In the genomic region with DNA sequence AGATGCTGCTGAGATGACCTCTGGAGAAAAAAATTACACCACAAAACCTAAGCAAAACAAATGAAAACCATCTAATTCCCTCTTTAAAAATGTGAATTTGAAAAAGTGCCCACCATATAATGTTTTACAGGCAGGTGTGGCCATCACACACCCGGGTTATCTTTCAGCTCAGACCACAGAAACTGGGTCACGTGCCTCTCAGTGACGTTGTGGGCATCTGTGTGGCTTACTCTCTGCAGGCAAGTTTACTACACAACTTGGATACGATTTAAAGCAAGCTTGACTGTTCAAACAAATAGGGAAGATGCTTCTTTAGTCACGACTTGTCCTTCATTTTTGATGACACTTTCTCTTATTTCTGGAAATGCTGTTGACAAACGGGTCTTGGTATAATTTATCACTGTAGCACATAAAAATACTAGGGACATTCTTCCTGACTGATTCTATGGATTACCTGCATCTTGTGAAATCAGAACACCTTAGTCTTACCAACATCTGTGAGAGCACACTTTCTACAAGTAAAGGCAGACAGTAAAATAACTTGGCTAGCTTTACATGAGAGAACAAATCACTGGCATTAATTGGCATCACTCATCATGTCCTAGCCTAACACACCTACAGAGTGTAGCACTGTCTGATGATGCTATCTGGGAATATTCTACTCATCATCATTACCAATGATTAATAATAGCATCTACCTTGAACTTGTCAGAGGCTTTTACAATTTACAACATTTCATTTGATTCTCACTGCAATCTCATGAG, we compare ENCODE assay signal across 9 cellular contexts.
DNase-seq lines count a peak whose midpoint lies in the region; ATAC-seq lines count a peak whose summit lies in the region.
"Had no signal": no experiment of that assay in that cellular context is flagged by ENCODE, and none has a peak within 500 bp of the region (broad histone marks: within the 10 kb centered on the region; RNA-seq: fewer than 3 reads in every experiment).

No MANE protein-coding gene starts in this region.

- no peaks in the 10 kb centered on the region for H3K27me3 Mint-ChIP-seq in stimulated activated naive B cell treated with anti-CD40 and anti-IgM and Interleukin-4, amounts not matched to agents 10 μg/mL and 1 μg/mL and 100 μg/mL, for 72 hours

- H3K36me3 Mint-ChIP-seq in activated naive CD4-positive, alpha-beta T cell treated with anti-CD3 and anti-CD28 coated beads, Interleukin-2, amount 50 U/mL, for 72 hours: peaks cover 0 to 7% of the 10 kb centered on the region in 2 donors
- H3K36me3 Mint-ChIP-seq in stimulated activated naive B cell treated with anti-CD40 and anti-IgM and Interleukin-4, amounts not matched to agents 10 μg/mL and 1 μg/mL and 100 μg/mL, for 72 hours: no peaks in the 10 kb centered on the region

- intact Hi-C loops in head of caudate nucleus (cut with DNase I): no loop called here

- H3K4me3 Mint-ChIP-seq in stimulated activated naive B cell treated with anti-CD40 and anti-IgM and Interleukin-4, amounts not matched to agents 10 μg/mL and 1 μg/mL and 100 μg/mL, for 72 hours: no peak overlapping the region

- H3K4me1 Mint-ChIP-seq in stimulated activated naive B cell treated with anti-CD40 and anti-IgM and Interleukin-4, amounts not matched to agents 10 μg/mL and 1 μg/mL and 100 μg/mL, for 72 hours: no peaks in the 10 kb centered on the region

- peak; percentile 39 for DNase-seq in H4 (ENCODE audit: low spot score)
- peak; percentile 21 for DNase-seq in NCI-H2107 (lab: John Stamatoyannopoulos, UW)
- peak in 1 of 2 donors; percentile 20 for DNase-seq in activated naive CD4-positive, alpha-beta T cell treated with anti-CD3 and anti-CD28 coated beads, Interleukin-2, amount 50 U/mL, for 72 hours (ENCODE audit: low spot score in 2 of 2)
- DNase-seq in stimulated activated naive B cell treated with anti-CD40 and anti-IgM and Interleukin-4, amounts not matched to agents 10 μg/mL and 1 μg/mL and 100 μg/mL, for 72 hours: no peak
- no peak for DNase-seq in retina
- no peak for DNase-seq in head of caudate nucleus
- DNase-seq in NCI-H2196 (lab: John Stamatoyannopoulos, UW; ENCODE audit: unreplicated experiment): no peak
- DNase-seq: right lobe of liver had no signal

- peaks cover 0 to 4% of the 10 kb centered on the region in 2 donors for H3K9me3 Mint-ChIP-seq in activated naive CD4-positive, alpha-beta T cell treated with anti-CD3 and anti-CD28 coated beads, Interleukin-2, amount 50 U/mL, for 72 hours
- H3K9me3 Mint-ChIP-seq in stimulated activated naive B cell treated with anti-CD40 and anti-IgM and Interleukin-4, amounts not matched to agents 10 μg/mL and 1 μg/mL and 100 μg/mL, for 72 hours: no peaks in the 10 kb centered on the region

- ATAC-seq in GM18498 (IDR thresholded peaks at IDR 0.05; ENCODE audit: unreplicated experiment): peak; percentile 100
- ATAC-seq in activated naive CD4-positive, alpha-beta T cell treated with anti-CD3 and anti-CD28 coated beads, Interleukin-2, amount 50 U/mL, for 72 hours: peak; percentile 78 to 80
- ATAC-seq in stimulated activated naive B cell treated with anti-CD40 and anti-IgM and Interleukin-4, amounts not matched to agents 10 μg/mL and 1 μg/mL and 100 μg/mL, for 72 hours (replicated peaks): peak; percentile 60 to 87

- H3K27ac Mint-ChIP-seq in activated naive CD4-positive, alpha-beta T cell treated with anti-CD3 and anti-CD28 coated beads, Interleukin-2, amount 50 U/mL, for 72 hours: no peak overlapping the region
- no peak overlapping the region for H3K27ac Mint-ChIP-seq in stimulated activated naive B cell treated with anti-CD40 and anti-IgM and Interleukin-4, amounts not matched to agents 10 μg/mL and 1 μg/mL and 100 μg/mL, for 72 hours

Comparison
In these comparisons a context has a peak if more than half of its experiments do, and no peak if none do; other contexts are left out.
1. DNase-seq: peak in H4 (single experiment) and NCI-H2107 (single experiment); none in stimulated activated naive B cell treated with anti-CD40 and anti-IgM and Interleukin-4, amounts not matched to agents 10 μg/mL and 1 μg/mL and 100 μg/mL, for 72 hours (single experiment), retina (single experiment), head of caudate nucleus (0 of 42) and NCI-H2196 (single experiment).
2. Peak in every context shown above with its lines, with median percentiles within 50 percentile points of each other: ATAC-seq.